25 cellular contexts compared by ENCODE assay signal in the genomic region with DNA sequence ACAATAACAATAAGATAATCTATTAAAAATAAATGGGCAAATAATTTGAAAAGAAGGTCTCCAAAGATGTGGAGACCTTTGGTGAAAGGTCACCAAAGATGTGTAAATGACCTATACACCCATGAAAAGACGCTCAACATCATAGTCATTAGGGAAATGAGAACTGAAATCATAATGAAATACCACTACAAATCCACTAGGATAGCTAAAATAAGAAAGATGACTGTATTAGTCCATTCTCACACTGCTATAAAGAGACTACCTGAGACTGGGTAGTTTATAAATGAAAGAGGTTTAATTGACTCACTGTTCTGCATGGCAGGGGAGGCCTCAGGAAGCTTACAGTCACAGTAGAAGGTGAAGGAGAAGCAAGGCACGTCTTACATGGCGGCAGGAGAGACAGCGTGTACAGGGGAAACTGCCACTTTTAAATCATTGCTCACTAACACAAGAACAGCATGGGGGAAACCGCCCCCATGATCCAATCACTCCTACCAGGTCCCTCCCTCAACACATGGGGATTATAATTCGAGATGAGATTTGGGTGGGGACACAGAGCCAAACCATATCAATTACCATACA.
"Had no signal": no experiment of that assay in that cellular context is flagged by ENCODE, and none has a peak within 500 bp of the region (broad histone marks: within the 10 kb centered on the region; RNA-seq: fewer than 3 reads in every experiment).

No MANE protein-coding gene starts in this region.

- H3K36me3 ChIP-seq: colonic mucosa, esophagus muscularis mucosa, gastrocnemius medialis, heart right ventricle, left lung, lower lobe of right lung had no signal

- H3K27ac Mint-ChIP-seq: dendritic cell treated with granulocyte-macrophage colony-stimulating factor and Interleukin-4, amounts not matched to agents 40 ng/mL and 50 ng/mL, for 4 days; effector memory CD8-positive, alpha-beta T cell; endodermal cell; mesothelial cell of epicardium had no signal

- H3K4me3 ChIP-seq: colonic mucosa, esophagus muscularis mucosa, gastrocnemius medialis, heart right ventricle, left lung, lower lobe of right lung, mucosa of descending colon had no signal

- FAIRE-seq: islet of Langerhans, keratinocyte had no signal

- H3K9me3 ChIP-seq: colonic mucosa, esophagus muscularis mucosa, gastrocnemius medialis, heart right ventricle, left lung, lower lobe of right lung, mucosa of descending colon had no signal

- H3K27ac ChIP-seq: colonic mucosa, epithelial cell of prostate, esophagus muscularis mucosa, gastrocnemius medialis, heart right ventricle, left lung, lower lobe of right lung had no signal

- H3K4me1 ChIP-seq: colonic mucosa, gastrocnemius medialis, left lung had no signal

- H3K27me3 ChIP-seq: colonic mucosa, esophagus muscularis mucosa, gastrocnemius medialis, heart right ventricle, left lung had no signal

- H3K36me3 Mint-ChIP-seq: mesothelial cell of epicardium had no signal

- ATAC-seq: effector memory CD8-positive, alpha-beta T cell; gastrocnemius medialis; heart right ventricle; left cardiac atrium; left lung; left ventricle myocardium superior; lower lobe of right lung; mucosa of descending colon had no signal

- H3K4me1 Mint-ChIP-seq: endodermal cell had no signal

- H3K4me3 Mint-ChIP-seq: dendritic cell treated with granulocyte-macrophage colony-stimulating factor and Interleukin-4, amounts not matched to agents 40 ng/mL and 50 ng/mL, for 4 days; effector memory CD8-positive, alpha-beta T cell; endodermal cell; mesothelial cell of epicardium had no signal

- DNase-seq: cerebellar nuclear complex; colonic mucosa; cortex of kidney; effector CD8-positive, alpha-beta T cell; effector memory CD8-positive, alpha-beta T cell; endodermal cell; foreskin fibroblast; foreskin melanocyte; gastrocnemius medialis; glutamatergic neuron; head of caudate nucleus; heart right ventricle; hippocampal formation; left cardiac atrium; left lung; left ventricle myocardium superior; lower lobe of right lung; mesenchymal stem cell; mucosa of descending colon had no signal

- H3K9me3 Mint-ChIP-seq: effector memory CD8-positive, alpha-beta T cell; endodermal cell; mesothelial cell of epicardium had no signal
